ENCODE assay signal across 9 cellular contexts in genomic region chr9:98708933-98709911, GRCh38. TPM values are rescaled to one million over a fixed set of nuclear protein-coding genes. Genes with fewer than 3 reads are reported as not detected.
DNase-seq lines count a peak whose midpoint lies in the region; ATAC-seq and TF ChIP-seq lines count a peak whose summit lies in the region.
"Had no signal": no experiment of that assay in that cellular context is flagged by ENCODE, and none has a peak within 500 bp of the region (broad histone marks: within the 10 kb centered on the region; RNA-seq: fewer than 3 reads in every experiment).

TSS of gene GABBR2 (minus strand) at chr9:98708935. CDS start at chr9:98708737, 198 bp downstream.

- DNase-seq in A673 (ENCODE audit: low spot score) (no peak), GM03348 (ENCODE audit: low spot score) (peak; percentile 70), cardiac fibroblast (ENCODE audit: low read depth in 2 of 2) (peak in 1 of 2 donors; percentile 5), GM19238 (ENCODE audit: insufficient read length, low spot score) (no peak), UCSD-AML1 (lab: John Stamatoyannopoulos, UW; ENCODE audit: unreplicated experiment) (no peak), dedifferentiated amniotic fluid mesenchymal stem cell (ENCODE audit: extremely low spot score) (no peak)

- CTCF ChIA-PET in A673 (lab: Charles Lee) = no interaction called here

- H3K4me1 ChIP-seq in A673 (ENCODE audit: insufficient read depth, low read length, poor library complexity, severe bottlenecking) (no peaks in the 10 kb centered on the region), mesodermal cell (ENCODE audit: control insufficient read depth, insufficient read depth, low read length, poor library complexity, severe bottlenecking) (peaks cover 4% of the 10 kb centered on the region)

- no peaks in the 10 kb centered on the region for H3K36me3 ChIP-seq in A673 (ENCODE audit: insufficient read depth, low read length, poor library complexity, severe bottlenecking)
- H3K36me3 ChIP-seq in mesodermal cell (ENCODE audit: control insufficient read depth, insufficient read depth, low read length) = no peaks in the 10 kb centered on the region

- H3K27ac ChIP-seq in A673 (ENCODE audit: low read depth, low read length, poor library complexity, severe bottlenecking) = no peak within 1 kb of the TSS
- H3K27ac ChIP-seq in mesodermal cell (ENCODE audit: low read depth, low read length, severe bottlenecking) = no peak within 1 kb of the TSS

- WGBS in mesodermal cell (ENCODE audit: insufficient coverage in 2 of 2), 2 experiments = 3% methylated on average over 73 to 84 of the region's 111 CpGs

- H3K9me3 ChIP-seq in A673 (ENCODE audit: low read depth, low read length, poor library complexity, severe bottlenecking) (no peaks in the 10 kb centered on the region), mesodermal cell (ENCODE audit: control insufficient read depth, low read length) (no peaks in the 10 kb centered on the region)

- no TSS peak for BruUV-seq in A673 (replicated peaks; lab: Mats Ljungman, UMichigan)

- ATAC-seq in GM18907 (IDR thresholded peaks at IDR 0.05; ENCODE audit: unreplicated experiment) = no peak

- H3K4me3 ChIP-seq in A673 (ENCODE audit: low read depth, low read length, poor library complexity, severe bottlenecking) (peak within 1 kb of the TSS; percentile 25), cardiac fibroblast (replicated peaks in 1 of 2; ENCODE audit: low read depth in 2 of 2, low read length in 2 of 2) (peak within 1 kb of the TSS; percentile 50 to 51), mesodermal cell (ENCODE audit: extremely low read depth, insufficient read depth, low read length, poor library complexity, severe bottlenecking) (peak within 1 kb of the TSS; percentile 27)

- intact Hi-C loops in A673 (cut with micrococcal nuclease; ENCODE audit: unreplicated experiment) = loop anchor here (10.0 kb wide), 1 partner anchor 174 kb away; no protein-coding TSS in a partner anchor

- TF ChIP-seq CTCF in A673 (conservative IDR thresholded peaks at IDR 0.05; ENCODE audit: low read depth, low read length) = 0 out of 2 replicates have a peak, but pooled peaks have one; percentile 9
- TF ChIP-seq CTCF in cardiac fibroblast (IDR thresholded peaks at IDR 0.05; ENCODE audit: low read depth, low read length) = no peak

- POLR2A ChIA-PET in A673 (lab: Charles Lee; ENCODE audit: low non-redundant PET) = no interaction called here

- peaks cover 93% of the 10 kb centered on the region for H3K27me3 ChIP-seq in A673 (replicated peaks; ENCODE audit: insufficient read depth, low read depth, low read length, poor library complexity)

RNA-seq across cellular contexts. Expression of gene GABBR2, which starts in this region (rescaled TPM):
- total RNA-seq in A673 (2021) = not detected in 2 replicates
- polyA plus RNA-seq in mesodermal cell (2013, experiment 1 of 2) = 0.44 TPM
- polyA plus RNA-seq in mesodermal cell (2013, experiment 2 of 2) = 0.05 TPM
- polyA plus RNA-seq: IgD-negative memory B cell had no signal
